In the genomic region with DNA sequence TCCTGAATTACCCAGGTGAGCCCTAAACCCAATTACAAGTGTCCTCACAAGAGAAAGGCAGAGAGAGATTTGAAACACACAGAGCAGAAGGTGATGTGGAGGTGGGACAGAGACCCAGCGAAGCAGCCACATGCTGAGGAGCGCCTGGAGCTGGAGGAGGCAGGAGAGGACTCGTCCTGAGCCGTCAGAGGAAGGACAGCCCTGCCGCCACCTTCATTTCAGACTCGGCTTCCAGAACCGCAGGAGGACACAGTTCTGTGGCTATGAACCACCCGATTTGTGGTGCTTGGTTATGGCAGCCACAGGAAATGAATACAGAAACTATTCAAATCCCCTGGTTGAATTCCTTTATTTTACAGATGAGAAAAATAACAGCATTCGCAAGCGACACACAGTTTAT, we compare ENCODE assay signal across 10 cellular contexts. TPM values are rescaled to one million over a fixed set of nuclear protein-coding genes. Genes with fewer than 3 reads are reported as not detected.
A peak's percentile ranks its signal among the peaks of the same experiment; 100 is the strongest.
DNase-seq lines count a peak whose midpoint lies in the region; ATAC-seq lines count a peak whose summit lies in the region.
"Had no signal": no experiment of that assay in that cellular context is flagged by ENCODE, and none has a peak within 500 bp of the region (broad histone marks: within the 10 kb centered on the region; RNA-seq: fewer than 3 reads in every experiment).

No MANE protein-coding gene starts in this region.

- peak; percentile 12 for ATAC-seq in activated CD8-positive, alpha-beta memory T cell treated with anti-CD3 and anti-CD28 coated beads, Interleukin-2, amount 10 ng/mL, durations not matched to agents 7 days and 5 days
- no peak for ATAC-seq in HG02884 (IDR thresholded peaks at IDR 0.05; ENCODE audit: unreplicated experiment)

- H3K4me1 ChIP-seq in Karpas-422 (ENCODE audit: low read length) (peaks cover 15% of the 10 kb centered on the region), duodenal mucosa (ENCODE audit: control insufficient read depth in 1 of 2, insufficient read depth in 2 of 2, low read length in 2 of 2) (peaks cover 5% of the 10 kb centered on the region in 2 donors)

- H3K27me3 Mint-ChIP-seq in activated CD8-positive, alpha-beta memory T cell treated with anti-CD3 and anti-CD28 coated beads, Interleukin-2, amount 10 ng/mL, durations not matched to agents 7 days and 5 days: peaks cover 17% of the 10 kb centered on the region

- H3K27me3 ChIP-seq in Karpas-422 (ENCODE audit: low read length) (no peaks in the 10 kb centered on the region), duodenal mucosa (ENCODE audit: control insufficient read depth in 1 of 2, insufficient read depth in 2 of 2, low read length in 2 of 2) (no peaks in the 10 kb centered on the region)
- H3K27me3 ChIP-seq: stomach had no signal

- H4K20me1 ChIP-seq in Karpas-422 (ENCODE audit: insufficient read depth, low read depth, low read length): no peaks in the 10 kb centered on the region

- peak overlapping the region; percentile 73 for H2AFZ ChIP-seq in Karpas-422 (ENCODE audit: low read length)

- H3K79me2 ChIP-seq in Karpas-422 (ENCODE audit: low read length): no peaks in the 10 kb centered on the region

- H3K4me3 ChIP-seq in Karpas-422 (ENCODE audit: low read length): peak overlapping the region; percentile 58
- H3K4me3 ChIP-seq in duodenal mucosa (ENCODE audit: low read depth in 1 of 2, low read length in 2 of 2): peak overlapping the region in 1 of 2 donors; percentile 14

- H3K9me3 ChIP-seq in Karpas-422 (ENCODE audit: low read length): no peaks in the 10 kb centered on the region
- no peaks in the 10 kb centered on the region for H3K9me3 ChIP-seq in duodenal mucosa (ENCODE audit: control insufficient read depth in 1 of 2, low read length in 2 of 2)
- H3K9me3 ChIP-seq: stomach had no signal

- no peak overlapping the region for H3K27ac ChIP-seq in Karpas-422 (ENCODE audit: low read length)
- peak overlapping the region; percentile 26 for H3K27ac ChIP-seq in duodenal mucosa (ENCODE audit: low read depth, low read length)

- no peaks in the 10 kb centered on the region for H3K9me3 Mint-ChIP-seq in activated CD8-positive, alpha-beta memory T cell treated with anti-CD3 and anti-CD28 coated beads, Interleukin-2, amount 10 ng/mL, durations not matched to agents 7 days and 5 days (ENCODE audit: low read depth)

- peak overlapping the region; percentile 71 for H3K4me2 ChIP-seq in Karpas-422 (ENCODE audit: low read depth, low read length, poor library complexity, severe bottlenecking)

- no peak for DNase-seq in activated CD8-positive, alpha-beta memory T cell treated with anti-CD3 and anti-CD28 coated beads, Interleukin-2, amount 10 ng/mL, durations not matched to agents 7 days and 5 days
- no peak for DNase-seq in activated CD8-positive, alpha-beta memory T cell treated with anti-CD3 and anti-CD28 coated beads, Interleukin-2, amount 50 U/mL, for 4 hours
- no peak for DNase-seq in Karpas-422
- peak; percentile 35 for DNase-seq in superior temporal gyrus (ENCODE audit: extremely low spot score)
- DNase-seq in NCI-H82 (lab: John Stamatoyannopoulos, UW): no peak
- no peak for DNase-seq in NCI-H748 treated with DMSO at 0.1 percent for 48 hours (lab: John Stamatoyannopoulos, UW)
- DNase-seq: NCI-H1092, stomach had no signal

- CTCF ChIA-PET in activated CD8-positive, alpha-beta memory T cell treated with anti-CD3 and anti-CD28 coated beads, Interleukin-2, amount 10 ng/mL, durations not matched to agents 7 days and 5 days (lab: Charles Lee): interaction anchor here (1.3 to 3.4 kb wide), 4 partner anchors 10 to 475 kb away, joined by 3 to 21 read pairs (median 3); no protein-coding TSS in a partner anchor

- H3K36me3 Mint-ChIP-seq in activated CD8-positive, alpha-beta memory T cell treated with anti-CD3 and anti-CD28 coated beads, Interleukin-2, amount 10 ng/mL, durations not matched to agents 7 days and 5 days: no peaks in the 10 kb centered on the region

- H3K4me1 Mint-ChIP-seq in activated CD8-positive, alpha-beta memory T cell treated with anti-CD3 and anti-CD28 coated beads, Interleukin-2, amount 10 ng/mL, durations not matched to agents 7 days and 5 days: peaks cover 17% of the 10 kb centered on the region

- H3K36me3 ChIP-seq in Karpas-422 (ENCODE audit: insufficient read depth, low read length) (no peaks in the 10 kb centered on the region), duodenal mucosa (ENCODE audit: control insufficient read depth in 1 of 2, insufficient read depth in 2 of 2, low read length in 2 of 2) (no peaks in the 10 kb centered on the region)
- H3K36me3 ChIP-seq: stomach had no signal

- peak overlapping the region; percentile 69 for H3K4me3 Mint-ChIP-seq in activated CD8-positive, alpha-beta memory T cell treated with anti-CD3 and anti-CD28 coated beads, Interleukin-2, amount 10 ng/mL, durations not matched to agents 7 days and 5 days

- H3K9ac ChIP-seq in Karpas-422 (ENCODE audit: low read length): peak overlapping the region; percentile 60
- H3K9ac ChIP-seq in duodenal mucosa (ENCODE audit: low read depth in 1 of 2, low read length in 2 of 2): no peak overlapping the region

- H3K9me2 ChIP-seq in Karpas-422 (replicated peaks; ENCODE audit: insufficient read depth, low read length): no peaks in the 10 kb centered on the region

- peak overlapping the region; percentile 14 for H3K27ac Mint-ChIP-seq in activated CD8-positive, alpha-beta memory T cell treated with anti-CD3 and anti-CD28 coated beads, Interleukin-2, amount 10 ng/mL, durations not matched to agents 7 days and 5 days

RNA-seq across cellular contexts. Expression of a gene that starts 16.4 kb away (rescaled TPM):
- under 1 TPM; 0.26 to 0.30 TPM for total RNA-seq in activated CD8-positive, alpha-beta memory T cell treated with anti-CD3 and anti-CD28 coated beads, Interleukin-2, amount 10 ng/mL, durations not matched to agents 7 days and 5 days
- not detected in 2 replicates for total RNA-seq in Karpas-422 (2014; rRNA removed; shearing (Covaris generic); ENCODE audit: low replicate concordance)
